9 cellular contexts compared by ENCODE assay signal in genomic region chr4:70842761-70843435, GRCh38. TPM values are rescaled to one million over a fixed set of nuclear protein-coding genes. Genes with fewer than 3 reads are reported as not detected.
DNase-seq lines count a peak whose midpoint lies in the region; ATAC-seq and TF ChIP-seq lines count a peak whose summit lies in the region.
"Had no signal": no experiment of that assay in that cellular context is flagged by ENCODE, and none has a peak within 500 bp of the region (broad histone marks: within the 10 kb centered on the region; RNA-seq: fewer than 3 reads in every experiment).

No MANE protein-coding gene starts in this region.

- no peak for TF ChIP-seq CTCF in GM06990 (IDR thresholded peaks at IDR 0.05; ENCODE audit: insufficient read depth, low read length, poor library complexity, severe bottlenecking)

- no peaks in the 10 kb centered on the region for H3K36me3 ChIP-seq in GM06990 (ENCODE audit: control insufficient read depth, insufficient read depth, low read length)

- DNase-seq in GM06990 (ENCODE audit: extremely low read depth, insufficient read length) (peak; percentile 32), NCI-H2196 treated with DMSO at 0.1 percent for 48 hours (lab: John Stamatoyannopoulos, UW; ENCODE audit: unreplicated experiment) (no peak), sciatic nerve (ENCODE audit: low spot score) (no peak), Right ventricle myocardium inferior (ENCODE audit: missing footprints) (no peak)
- DNase-seq in activated CD8-positive, alpha-beta memory T cell treated with anti-CD3 and anti-CD28 coated beads, Interleukin-2, amount 10 ng/mL, durations not matched to agents 7 days and 5 days, result no peak
- DNase-seq: BE2C had no signal

- H3K36me3 Mint-ChIP-seq in activated T-helper 17 cell treated with anti-CD3 and anti-CD28 coated beads, Interleukin-2, amount 50 U/mL, for 72 hours (ENCODE audit: low read depth), result peaks cover 13% of the 10 kb centered on the region
- peaks cover 1% of the 10 kb centered on the region for H3K36me3 Mint-ChIP-seq in activated CD8-positive, alpha-beta memory T cell treated with anti-CD3 and anti-CD28 coated beads, Interleukin-2, amount 10 ng/mL, durations not matched to agents 7 days and 5 days

- no peak overlapping the region for H3K4me3 ChIP-seq in GM06990 (replicated peaks; ENCODE audit: low read depth, low read length)

- peak overlapping the region; percentile 31 for H3K4me3 Mint-ChIP-seq in activated T-helper 17 cell treated with anti-CD3 and anti-CD28 coated beads, Interleukin-2, amount 50 U/mL, for 72 hours
- no peak overlapping the region for H3K4me3 Mint-ChIP-seq in activated CD8-positive, alpha-beta memory T cell treated with anti-CD3 and anti-CD28 coated beads, Interleukin-2, amount 10 ng/mL, durations not matched to agents 7 days and 5 days

- peaks cover 16% of the 10 kb centered on the region for H3K4me1 Mint-ChIP-seq in activated T-helper 17 cell treated with anti-CD3 and anti-CD28 coated beads, Interleukin-2, amount 50 U/mL, for 72 hours
- H3K4me1 Mint-ChIP-seq in activated CD8-positive, alpha-beta memory T cell treated with anti-CD3 and anti-CD28 coated beads, Interleukin-2, amount 10 ng/mL, durations not matched to agents 7 days and 5 days, result peaks cover 20% of the 10 kb centered on the region

- intact Hi-C loops in sciatic nerve (cut with DNase I) (no loop called here), Right ventricle myocardium inferior (cut with DNase I) (no loop called here)

- CTCF ChIA-PET in activated CD8-positive, alpha-beta memory T cell treated with anti-CD3 and anti-CD28 coated beads, Interleukin-2, amount 10 ng/mL, durations not matched to agents 7 days and 5 days (lab: Charles Lee), result interaction anchor here (1.2 kb wide), 2 partner anchors 26 to 156 kb away, joined by 3 to 4 read pairs; no protein-coding TSS in a partner anchor

- H3K9me3 Mint-ChIP-seq in activated T-helper 17 cell treated with anti-CD3 and anti-CD28 coated beads, Interleukin-2, amount 50 U/mL, for 72 hours, result no peaks in the 10 kb centered on the region
- H3K9me3 Mint-ChIP-seq in activated CD8-positive, alpha-beta memory T cell treated with anti-CD3 and anti-CD28 coated beads, Interleukin-2, amount 10 ng/mL, durations not matched to agents 7 days and 5 days (ENCODE audit: low read depth), result no peaks in the 10 kb centered on the region

- peak overlapping the region; percentile 79 for H3K27ac Mint-ChIP-seq in activated T-helper 17 cell treated with anti-CD3 and anti-CD28 coated beads, Interleukin-2, amount 50 U/mL, for 72 hours
- no peak overlapping the region for H3K27ac Mint-ChIP-seq in activated CD8-positive, alpha-beta memory T cell treated with anti-CD3 and anti-CD28 coated beads, Interleukin-2, amount 10 ng/mL, durations not matched to agents 7 days and 5 days

- H3K27me3 ChIP-seq in GM06990 (replicated peaks; ENCODE audit: control insufficient read depth, insufficient read depth, low read length), result no peaks in the 10 kb centered on the region
- H3K27me3 ChIP-seq: BE2C had no signal

- ATAC-seq in GM19025 (IDR thresholded peaks at IDR 0.05; ENCODE audit: low read depth, unreplicated experiment) (peak; percentile 29), HG02870 (IDR thresholded peaks at IDR 0.05; ENCODE audit: unreplicated experiment) (peak; percentile 29), sciatic nerve (no peak), Right ventricle myocardium inferior (no peak)
- ATAC-seq in activated T-helper 17 cell treated with anti-CD3 and anti-CD28 coated beads, Interleukin-2, amount 50 U/mL, for 72 hours (replicated peaks), result peak; percentile 64
- ATAC-seq in activated CD8-positive, alpha-beta memory T cell treated with anti-CD3 and anti-CD28 coated beads, Interleukin-2, amount 10 ng/mL, durations not matched to agents 7 days and 5 days, result no peak

- no peaks in the 10 kb centered on the region for H3K27me3 Mint-ChIP-seq in activated T-helper 17 cell treated with anti-CD3 and anti-CD28 coated beads, Interleukin-2, amount 50 U/mL, for 72 hours
- H3K27me3 Mint-ChIP-seq in activated CD8-positive, alpha-beta memory T cell treated with anti-CD3 and anti-CD28 coated beads, Interleukin-2, amount 10 ng/mL, durations not matched to agents 7 days and 5 days, result no peaks in the 10 kb centered on the region

RNA-seq across cellular contexts. Expression of gene GRSF1, which starts 3.2 kb away (rescaled TPM):
- total RNA-seq in activated T-helper 17 cell treated with anti-CD3 and anti-CD28 coated beads, Interleukin-2, amount 50 U/mL, for 72 hours, result 10 to 100 TPM; 88.5 to 91.3 TPM
- total RNA-seq in activated CD8-positive, alpha-beta memory T cell treated with anti-CD3 and anti-CD28 coated beads, Interleukin-2, amount 10 ng/mL, durations not matched to agents 7 days and 5 days, result 10 to 100 TPM; 59.3 to 80.7 TPM
- total RNA-seq in sciatic nerve, result 38.9 TPM
- 96.8 TPM for total RNA-seq in Right ventricle myocardium inferior

RNA-seq across cellular contexts. Expression of gene MOB1B, which starts 59.3 kb away (rescaled TPM):
- total RNA-seq in activated T-helper 17 cell treated with anti-CD3 and anti-CD28 coated beads, Interleukin-2, amount 50 U/mL, for 72 hours, result 10 to 100 TPM; 16.6 to 21.2 TPM
- 10 to 100 TPM; 14.8 to 20.4 TPM for total RNA-seq in activated CD8-positive, alpha-beta memory T cell treated with anti-CD3 and anti-CD28 coated beads, Interleukin-2, amount 10 ng/mL, durations not matched to agents 7 days and 5 days
- 34.3 TPM for total RNA-seq in sciatic nerve
- total RNA-seq in Right ventricle myocardium inferior, result 17.6 TPM

Comparison
In these comparisons a context has a peak if more than half of its experiments do, and no peak if none do; other contexts are left out.
1. ATAC-seq: peak in GM19025 (single experiment), HG02870 (single experiment) and activated T-helper 17 cell treated with anti-CD3 and anti-CD28 coated beads, Interleukin-2, amount 50 U/mL, for 72 hours (single experiment); none in activated CD8-positive, alpha-beta memory T cell treated with anti-CD3 and anti-CD28 coated beads, Interleukin-2, amount 10 ng/mL, durations not matched to agents 7 days and 5 days (single experiment), sciatic nerve (single experiment) and Right ventricle myocardium inferior (single experiment).